4 cellular contexts compared by ENCODE assay signal in genomic region chr15:59960318-59960717, GRCh38. TPM values are rescaled to one million over a fixed set of nuclear protein-coding genes. Genes with fewer than 3 reads are reported as not detected.
"Had no signal": no experiment of that assay in that cellular context is flagged by ENCODE, and none has a peak within 500 bp of the region (broad histone marks: within the 10 kb centered on the region; RNA-seq: fewer than 3 reads in every experiment).

No MANE protein-coding gene starts in this region.

- H3K4me3 ChIP-seq: GM12878 had no signal

- DNase-seq: GDM1, GF-D8 had no signal

- ATAC-seq: GM12878 had no signal

RNA-seq across cellular contexts. Expression of gene FOXB1, which starts 43.8 kb away (rescaled TPM):
- total RNA-seq: G401, GM12878 had no signal
